Comparison of ENCODE assay signal across 31 cellular contexts in genomic region chr4:13577660-13578059, GRCh38. TPM values are rescaled to one million over a fixed set of nuclear protein-coding genes. Genes with fewer than 3 reads are reported as not detected.
"Had no signal": no experiment of that assay in that cellular context is flagged by ENCODE, and none has a peak within 500 bp of the region (broad histone marks: within the 10 kb centered on the region; RNA-seq: fewer than 3 reads in every experiment).

No MANE protein-coding gene starts in this region.

- H3K4me1 ChIP-seq: stomach, suprapubic skin, testis, thyroid gland, tibial artery, tibial nerve, transverse colon, upper lobe of left lung, upper lobe of right lung, uterus, vagina had no signal

- FAIRE-seq: urothelium cell line had no signal

- DNase-seq: stimulated activated CD4-positive, alpha-beta T cell treated with anti-CD3 and anti-CD28 coated beads, Interleukin-2, amount 100 ng/mL, for 48 hours; stimulated activated CD4-positive, alpha-beta T cell treated with anti-CD3 and anti-CD28 coated beads, Interleukin-4, amount 100 ng/mL, for 1 hour; stimulated activated CD4-positive, alpha-beta T cell treated with anti-CD3 and anti-CD28 coated beads, Interleukin-4, amount 100 ng/mL, for 24 hours; stimulated activated CD4-positive, alpha-beta T cell treated with anti-CD3 and anti-CD28 coated beads, Interleukin-4, amount 100 ng/mL, for 4 hours; stimulated activated CD8-positive, alpha-beta memory T cell treated with anti-CD3 and anti-CD28 coated beads, Interleukin-4, amount 100 ng/mL, for 48 hours; stimulated activated naive B cell treated with anti-CD40 and anti-IgM and Interleukin-4, amounts not matched to agents 10 μg/mL and 1 μg/mL and 100 μg/mL, for 72 hours; stimulated activated naive CD4-positive, alpha-beta T cell; stimulated activated naive CD4-positive, alpha-beta T cell treated with Interleukin-2 at 50 U/mL for 16 hours; stimulated activated naive CD8-positive, alpha-beta T cell treated with anti-CD3 and anti-CD28 coated beads, Interleukin-15, amount 100 ng/mL, for 72 hours; stimulated activated naive CD8-positive, alpha-beta T cell treated with anti-CD3 and anti-CD28 coated beads, Interleukin-15, Interleukin-2, amounts not matched to agents 100 U/mL and 50 U/mL, for 24 hours; stomach; substantia nigra; testis; thyroid gland; tibial artery; transverse colon; trophoblast cell; upper lobe of left lung; upper lobe of right lung; uterus had no signal

- H3K4me3 ChIP-seq: stomach, suprapubic skin, testis, thoracic aorta, thyroid gland, tibial artery, tibial nerve, transverse colon, upper lobe of left lung, upper lobe of right lung, uterus, vagina had no signal

- H3K4me1 Mint-ChIP-seq: stimulated activated effector memory CD8-positive, alpha-beta T cell treated with anti-CD3 and anti-CD28 coated beads, Interleukin-12 subunit alpha, Interleukin-12 subunit beta, amount 100 ng/mL, for 72 hours; stimulated activated memory B cell treated with anti-CD40 and anti-IgM and Interleukin-4, amounts not matched to agents 10 μg/mL and 1 μg/mL and 100 μg/mL, for 72 hours; stimulated activated naive B cell treated with anti-CD40 and anti-IgM and Interleukin-4, amounts not matched to agents 10 μg/mL and 1 μg/mL and 100 μg/mL, for 72 hours; stimulated activated naive CD8-positive, alpha-beta T cell treated with anti-CD3 and anti-CD28 coated beads, Interleukin-15, amount 100 ng/mL, for 72 hours had no signal

- ATAC-seq: stimulated activated effector memory CD8-positive, alpha-beta T cell treated with anti-CD3 and anti-CD28 coated beads, Interleukin-12 subunit alpha, Interleukin-12 subunit beta, amount 100 ng/mL, for 72 hours; stimulated activated memory B cell treated with anti-CD40 and anti-IgM and Interleukin-4, amounts not matched to agents 10 μg/mL and 1 μg/mL and 100 μg/mL, for 72 hours; stimulated activated naive B cell treated with anti-CD40 and anti-IgM and Interleukin-4, amounts not matched to agents 10 μg/mL and 1 μg/mL and 100 μg/mL, for 72 hours; stimulated activated naive CD8-positive, alpha-beta T cell treated with anti-CD3 and anti-CD28 coated beads, Interleukin-15, amount 100 ng/mL, for 72 hours; stimulated activated naive CD8-positive, alpha-beta T cell treated with anti-CD3 and anti-CD28 coated beads, Interleukin-15, Interleukin-2, amounts not matched to agents 100 U/mL and 50 U/mL, for 24 hours; upper lobe of right lung had no signal

- H3K27me3 Mint-ChIP-seq: stimulated activated memory B cell treated with anti-CD40 and anti-IgM and Interleukin-4, amounts not matched to agents 10 μg/mL and 1 μg/mL and 100 μg/mL, for 72 hours; stimulated activated naive B cell treated with anti-CD40 and anti-IgM and Interleukin-4, amounts not matched to agents 10 μg/mL and 1 μg/mL and 100 μg/mL, for 72 hours; stimulated activated naive CD8-positive, alpha-beta T cell treated with anti-CD3 and anti-CD28 coated beads, Interleukin-15, amount 100 ng/mL, for 72 hours; stimulated activated naive CD8-positive, alpha-beta T cell treated with anti-CD3 and anti-CD28 coated beads, Interleukin-15, Interleukin-2, amounts not matched to agents 100 ng/mL and 50 ng/mL, for 24 hours; type B pancreatic cell had no signal

- H3K4me3 Mint-ChIP-seq: stimulated activated effector memory CD8-positive, alpha-beta T cell treated with anti-CD3 and anti-CD28 coated beads, Interleukin-12 subunit alpha, Interleukin-12 subunit beta, amount 100 ng/mL, for 72 hours; stimulated activated memory B cell treated with anti-CD40 and anti-IgM and Interleukin-4, amounts not matched to agents 10 μg/mL and 1 μg/mL and 100 μg/mL, for 72 hours; stimulated activated naive B cell treated with anti-CD40 and anti-IgM and Interleukin-4, amounts not matched to agents 10 μg/mL and 1 μg/mL and 100 μg/mL, for 72 hours; stimulated activated naive CD8-positive, alpha-beta T cell treated with anti-CD3 and anti-CD28 coated beads, Interleukin-15, amount 100 ng/mL, for 72 hours; stimulated activated naive CD8-positive, alpha-beta T cell treated with anti-CD3 and anti-CD28 coated beads, Interleukin-15, Interleukin-2, amounts not matched to agents 100 ng/mL and 50 ng/mL, for 24 hours; type B pancreatic cell had no signal

- H3K36me3 ChIP-seq: uterus had no signal

- H3K27me3 ChIP-seq: stomach, suprapubic skin, testis, thyroid gland, tibial artery, tibial nerve, transverse colon, upper lobe of left lung, upper lobe of right lung, uterus, vagina had no signal

- H3K27ac Mint-ChIP-seq: stimulated activated effector memory CD8-positive, alpha-beta T cell treated with anti-CD3 and anti-CD28 coated beads, Interleukin-12 subunit alpha, Interleukin-12 subunit beta, amount 100 ng/mL, for 72 hours; stimulated activated memory B cell treated with anti-CD40 and anti-IgM and Interleukin-4, amounts not matched to agents 10 μg/mL and 1 μg/mL and 100 μg/mL, for 72 hours; stimulated activated naive B cell treated with anti-CD40 and anti-IgM and Interleukin-4, amounts not matched to agents 10 μg/mL and 1 μg/mL and 100 μg/mL, for 72 hours; stimulated activated naive CD8-positive, alpha-beta T cell treated with anti-CD3 and anti-CD28 coated beads, Interleukin-15, amount 100 ng/mL, for 72 hours; stimulated activated naive CD8-positive, alpha-beta T cell treated with anti-CD3 and anti-CD28 coated beads, Interleukin-15, Interleukin-2, amounts not matched to agents 100 ng/mL and 50 ng/mL, for 24 hours; type B pancreatic cell had no signal

- H3K27ac ChIP-seq: stomach, suprapubic skin, testis, thoracic aorta, thyroid gland, tibial artery, tibial nerve, transverse colon, upper lobe of left lung, upper lobe of right lung, uterus, vagina had no signal

- H3K9me3 Mint-ChIP-seq: stimulated activated effector memory CD8-positive, alpha-beta T cell treated with anti-CD3 and anti-CD28 coated beads, Interleukin-12 subunit alpha, Interleukin-12 subunit beta, amount 100 ng/mL, for 72 hours; stimulated activated memory B cell treated with anti-CD40 and anti-IgM and Interleukin-4, amounts not matched to agents 10 μg/mL and 1 μg/mL and 100 μg/mL, for 72 hours; stimulated activated naive B cell treated with anti-CD40 and anti-IgM and Interleukin-4, amounts not matched to agents 10 μg/mL and 1 μg/mL and 100 μg/mL, for 72 hours; stimulated activated naive CD8-positive, alpha-beta T cell treated with anti-CD3 and anti-CD28 coated beads, Interleukin-15, amount 100 ng/mL, for 72 hours; stimulated activated naive CD8-positive, alpha-beta T cell treated with anti-CD3 and anti-CD28 coated beads, Interleukin-15, Interleukin-2, amounts not matched to agents 100 ng/mL and 50 ng/mL, for 24 hours; type B pancreatic cell had no signal

- H3K9me3 ChIP-seq: stomach, suprapubic skin, testis, thoracic aorta, thyroid gland, tibial artery, tibial nerve, transverse colon, upper lobe of left lung, upper lobe of right lung, uterus, vagina had no signal

RNA-seq across cellular contexts. Expression of gene NKX3-2, which starts 33.4 kb away (rescaled TPM):
- total RNA-seq: upper lobe of right lung, ureter had no signal
- polyA plus RNA-seq: urinary bladder had no signal
